Comparison of ENCODE assay signal across 10 cellular contexts in genomic region chrX:15349046-15349445, GRCh38. TPM values are rescaled to one million over a fixed set of nuclear protein-coding genes. Genes with fewer than 3 reads are reported as not detected.
DNase-seq lines count a peak whose midpoint lies in the region; ATAC-seq and TF ChIP-seq lines count a peak whose summit lies in the region.
"Had no signal": no experiment of that assay in that cellular context is flagged by ENCODE, and none has a peak within 500 bp of the region (broad histone marks: within the 10 kb centered on the region; RNA-seq: fewer than 3 reads in every experiment).

No MANE protein-coding gene starts in this region.

- no peaks in the 10 kb centered on the region for H3K36me3 Mint-ChIP-seq in activated T-cell treated with anti-CD3 and anti-CD28 coated beads, Interleukin-2, amount 50 U/mL, for 24 hours (ENCODE audit: low read depth)
- H3K36me3 Mint-ChIP-seq in brain: no peaks in the 10 kb centered on the region

- H3K27ac Mint-ChIP-seq in activated T-cell treated with anti-CD3 and anti-CD28 coated beads, Interleukin-2, amount 50 U/mL, for 24 hours: no peak overlapping the region
- H3K27ac Mint-ChIP-seq in brain: peak overlapping the region in 3 of 5 experiments; percentile 51 to 70 (median 53)
- H3K27ac Mint-ChIP-seq: stimulated activated naive CD8-positive, alpha-beta T cell treated with anti-CD3 and anti-CD28 coated beads, Interleukin-15, Interleukin-2, amounts not matched to agents 100 ng/mL and 50 ng/mL, for 24 hours had no signal

- DNase-seq in activated T-cell treated with anti-CD3 and anti-CD28 coated beads, Interleukin-2, amount 50 U/mL, for 48 hours: peak; percentile 26 to 32
- no peak for DNase-seq in activated T-cell treated with anti-CD3 and anti-CD28 coated beads, Interleukin-2, amount 50 U/mL, for 24 hours
- peak; percentile 27 for DNase-seq in NCI-H748 treated with DMSO at 0.1 percent for 48 hours (lab: John Stamatoyannopoulos, UW)
- DNase-seq in iris pigment epithelial cell (ENCODE audit: low read depth): peak; percentile 71
- DNase-seq in stromal cell of bone marrow (ENCODE audit: low read depth): peak; percentile 39

- no peaks in the 10 kb centered on the region for H3K4me1 Mint-ChIP-seq in activated T-cell treated with anti-CD3 and anti-CD28 coated beads, Interleukin-2, amount 50 U/mL, for 24 hours (ENCODE audit: low read depth)
- peaks cover 19% of the 10 kb centered on the region for H3K4me1 Mint-ChIP-seq in brain
- H3K4me1 Mint-ChIP-seq: central memory CD8-positive, alpha-beta T cell had no signal

- H3K9me3 Mint-ChIP-seq in activated T-cell treated with anti-CD3 and anti-CD28 coated beads, Interleukin-2, amount 50 U/mL, for 24 hours: no peaks in the 10 kb centered on the region
- no peaks in the 10 kb centered on the region for H3K9me3 Mint-ChIP-seq in brain
- H3K9me3 Mint-ChIP-seq: central memory CD8-positive, alpha-beta T cell; stimulated activated naive CD8-positive, alpha-beta T cell treated with anti-CD3 and anti-CD28 coated beads, Interleukin-15, Interleukin-2, amounts not matched to agents 100 ng/mL and 50 ng/mL, for 24 hours had no signal

- TF ChIP-seq CTCF in brain (conservative IDR thresholded peaks at IDR 0.05): peak; percentile 85 to 87

- H3K4me3 Mint-ChIP-seq in activated T-cell treated with anti-CD3 and anti-CD28 coated beads, Interleukin-2, amount 50 U/mL, for 24 hours: no peak overlapping the region
- H3K4me3 Mint-ChIP-seq in brain: no peak overlapping the region
- H3K4me3 Mint-ChIP-seq: central memory CD8-positive, alpha-beta T cell; stimulated activated naive CD8-positive, alpha-beta T cell treated with anti-CD3 and anti-CD28 coated beads, Interleukin-15, Interleukin-2, amounts not matched to agents 100 ng/mL and 50 ng/mL, for 24 hours had no signal

- H3K27me3 Mint-ChIP-seq in activated T-cell treated with anti-CD3 and anti-CD28 coated beads, Interleukin-2, amount 50 U/mL, for 24 hours: peaks cover 47% of the 10 kb centered on the region
- H3K27me3 Mint-ChIP-seq in brain: peaks cover 3% of the 10 kb centered on the region

- ATAC-seq in HG03558 (IDR thresholded peaks at IDR 0.05; ENCODE audit: extremely low read depth, unreplicated experiment) (peak; percentile 66), HG02798 (IDR thresholded peaks at IDR 0.05; ENCODE audit: poor library complexity, unreplicated experiment) (no peak)

RNA-seq across cellular contexts. Expression of gene PIGA, which starts 13.7 kb away (rescaled TPM):
- 3.4 TPM for polyA plus RNA-seq in brain (ENCODE audit: insufficient read depth, low read depth, low replicate concordance)

RNA-seq across cellular contexts. Expression of gene ASB11, which starts 33.6 kb away (rescaled TPM):
- not detected for polyA plus RNA-seq in brain (ENCODE audit: insufficient read depth, low read depth, low replicate concordance)

RNA-seq across cellular contexts. Expression of gene VEGFD, which starts 35.2 kb away (rescaled TPM):
- not detected for polyA plus RNA-seq in brain (ENCODE audit: insufficient read depth, low read depth, low replicate concordance)
